28 cellular contexts compared by ENCODE assay signal in the genomic region with DNA sequence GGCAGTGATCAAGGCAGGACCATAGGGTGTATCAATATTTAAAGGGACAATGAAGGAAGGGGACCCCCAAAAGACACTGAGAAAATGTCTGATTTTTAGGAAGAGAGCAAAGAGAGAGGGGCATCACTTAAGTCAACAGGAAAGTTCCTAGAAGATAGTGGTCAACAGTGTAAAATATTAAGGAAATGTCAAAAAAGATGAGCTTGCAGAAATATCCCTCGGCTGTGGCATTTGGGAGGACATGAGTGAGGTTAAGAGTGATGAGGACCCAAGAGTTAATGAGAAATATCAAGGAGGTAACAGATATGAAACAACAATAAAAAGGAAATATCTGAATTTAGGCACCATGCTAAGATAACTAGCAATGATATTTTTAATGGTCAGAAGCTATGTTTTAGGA.
"Had no signal": no experiment of that assay in that cellular context is flagged by ENCODE, and none has a peak within 500 bp of the region (broad histone marks: within the 10 kb centered on the region; RNA-seq: fewer than 3 reads in every experiment).

No MANE protein-coding gene starts in this region.

- H3K4me2 ChIP-seq: hepatocyte had no signal

- DNase-seq: colonic mucosa; cortex of kidney; effector CD8-positive, alpha-beta T cell; effector memory CD8-positive, alpha-beta T cell; endodermal cell; erythroblast; esophagus squamous epithelium; foreskin keratinocyte; heart left ventricle; hypothalamus; immature natural killer cell; left cardiac atrium; left lung; left ventricle myocardium superior; lower lobe of right lung; mesenchymal stem cell; mucosa of descending colon; naive B cell had no signal

- H3K4me3 ChIP-seq: colonic mucosa, esophagus squamous epithelium, gastroesophageal sphincter, heart left ventricle, hepatocyte, left lung, lower lobe of right lung, mucosa of descending colon had no signal

- H3K9me3 ChIP-seq: colonic mucosa, esophagus squamous epithelium, heart left ventricle, left lung, lower lobe of right lung, mucosa of descending colon had no signal

- H3K36me3 Mint-ChIP-seq: immature natural killer cell, naive B cell had no signal

- H3K4me3 Mint-ChIP-seq: dendritic cell treated with granulocyte-macrophage colony-stimulating factor and Interleukin-4, amounts not matched to agents 40 ng/mL and 50 ng/mL, for 4 days; effector memory CD8-positive, alpha-beta T cell; endodermal cell; immature natural killer cell; mesothelial cell of epicardium; naive B cell had no signal

- H3K27ac ChIP-seq: colonic mucosa, epithelial cell of prostate, esophagus squamous epithelium, foreskin keratinocyte, gastroesophageal sphincter, heart left ventricle, hepatocyte, left lung, lower lobe of right lung had no signal

- H3K9me3 Mint-ChIP-seq: effector memory CD8-positive, alpha-beta T cell; endodermal cell had no signal

- FAIRE-seq: endometrium, frontal cortex, islet of Langerhans, keratinocyte had no signal

- H3K27ac Mint-ChIP-seq: dendritic cell treated with granulocyte-macrophage colony-stimulating factor and Interleukin-4, amounts not matched to agents 40 ng/mL and 50 ng/mL, for 4 days; effector memory CD8-positive, alpha-beta T cell; endodermal cell; immature natural killer cell; mesothelial cell of epicardium; naive B cell had no signal

- ATAC-seq: effector memory CD8-positive, alpha-beta T cell; esophagus mucosa; foreskin keratinocyte; gastroesophageal sphincter; heart left ventricle; left cardiac atrium; left lung; left ventricle myocardium superior; lower lobe of right lung; mucosa of descending colon had no signal

- H3K4me1 ChIP-seq: colonic mucosa, gastroesophageal sphincter, left lung, lower lobe of right lung had no signal

- H3K36me3 ChIP-seq: colonic mucosa, esophagus squamous epithelium, gastroesophageal sphincter, heart left ventricle, left lung, lower lobe of right lung had no signal

- H2AFZ ChIP-seq: hepatocyte had no signal

- H3K27me3 ChIP-seq: colonic mucosa, esophagus squamous epithelium, foreskin keratinocyte, gastroesophageal sphincter, heart left ventricle, hepatocyte, left lung had no signal

- H3K4me1 Mint-ChIP-seq: immature natural killer cell, naive B cell had no signal

- H3K79me2 ChIP-seq: hepatocyte had no signal
